17 cellular contexts compared by ENCODE assay signal in genomic region chr20:18263723-18264122, GRCh38. TPM values are rescaled to one million over a fixed set of nuclear protein-coding genes. Genes with fewer than 3 reads are reported as not detected.
A peak's percentile ranks its signal among the peaks of the same experiment; 100 is the strongest.
DNase-seq lines count a peak whose midpoint lies in the region; ATAC-seq and TF ChIP-seq lines count a peak whose summit lies in the region.
"Had no signal": no experiment of that assay in that cellular context is flagged by ENCODE, and none has a peak within 500 bp of the region (broad histone marks: within the 10 kb centered on the region; RNA-seq: fewer than 3 reads in every experiment).

No MANE protein-coding gene starts in this region.

- no peaks in the 10 kb centered on the region for H3K4me1 Mint-ChIP-seq in CD8-positive, alpha-beta T cell (ENCODE audit: low read depth)
- H3K4me1 Mint-ChIP-seq: naive thymus-derived CD8-positive, alpha-beta T cell had no signal

- H4K5ac ChIP-seq in mesendoderm (ENCODE audit: low read length): no peak overlapping the region

- H2BK120ac ChIP-seq in mesendoderm (ENCODE audit: low read depth, low read length): no peak overlapping the region

- peaks cover 22% of the 10 kb centered on the region for H3K27me3 Mint-ChIP-seq in CD8-positive, alpha-beta T cell (ENCODE audit: low read depth)

- peak; percentile 88 for DNase-seq in Caki2 (ENCODE audit: low read depth)
- DNase-seq in NCI-H226: peak; percentile 33
- peak; percentile 40 for DNase-seq in choroid plexus epithelial cell (ENCODE audit: low read depth)
- peak; percentile 51 for DNase-seq in mesendoderm
- no peak for DNase-seq in CD8-positive, alpha-beta T cell
- DNase-seq: activated CD4-positive, CD25-positive, alpha-beta regulatory T cell treated with anti-CD3 and anti-CD28 coated beads, Interleukin-2, amount 50 U/mL, for 72 hours; activated T-cell treated with anti-CD3 and anti-CD28 coated beads, Interleukin-2, amount 50 U/mL, for 1 hour; EL; naive thymus-derived CD8-positive, alpha-beta T cell; NCI-H2171; OCI-M1; retina had no signal

- H2AK5ac ChIP-seq in mesendoderm (ENCODE audit: low read length): no peak overlapping the region

- H3K9ac ChIP-seq in mesendoderm (ENCODE audit: low read length): no peak overlapping the region

- POLR2A ChIA-PET in CD8-positive, alpha-beta T cell (lab: Charles Lee): no interaction called here

- no peak overlapping the region for H3K27ac Mint-ChIP-seq in CD8-positive, alpha-beta T cell
- H3K27ac Mint-ChIP-seq: naive thymus-derived CD8-positive, alpha-beta T cell had no signal

- ATAC-seq in GM18502 (IDR thresholded peaks at IDR 0.05; ENCODE audit: poor library complexity, unreplicated experiment): no peak
- ATAC-seq in GM19351 (IDR thresholded peaks at IDR 0.05; ENCODE audit: unreplicated experiment): no peak
- ATAC-seq in CD8-positive, alpha-beta T cell: no peak
- no peak for ATAC-seq in GM18868 (IDR thresholded peaks at IDR 0.05; ENCODE audit: unreplicated experiment)
- ATAC-seq: naive thymus-derived CD8-positive, alpha-beta T cell had no signal

- no peaks in the 10 kb centered on the region for H3K79me2 ChIP-seq in mesendoderm (ENCODE audit: control insufficient read depth, insufficient read depth, low read length)

- in situ Hi-C loops in Caki2 (cut with HindIII; ENCODE audit: low pct_unique_long_range_greater_than_20kb, low sequenced_read_pairs): no loop called here

- no peaks in the 10 kb centered on the region for H3K9me3 ChIP-seq in CD8-positive, alpha-beta T cell (ENCODE audit: low read length)
- H3K9me3 ChIP-seq: vagina had no signal

- H3K23ac ChIP-seq in mesendoderm (ENCODE audit: low read length): no peak overlapping the region

- H3K79me1 ChIP-seq in mesendoderm (ENCODE audit: low read length): no peaks in the 10 kb centered on the region

- no peak overlapping the region for H3K27ac ChIP-seq in mesendoderm (ENCODE audit: low read depth, low read length)
- H3K27ac ChIP-seq in CD8-positive, alpha-beta T cell (ENCODE audit: low read depth, low read length): no peak overlapping the region
- H3K27ac ChIP-seq: HL-60, vagina had no signal

- no CpG with 5 or more reads among the region's 1 CpG for WGBS in mesendoderm (ENCODE audit: extremely low coverage, insufficient coverage, low lambda C conversion rate)

- H3K27me3 ChIP-seq in mesendoderm (ENCODE audit: insufficient read depth, low read length, poor library complexity): no peaks in the 10 kb centered on the region
- no peaks in the 10 kb centered on the region for H3K27me3 ChIP-seq in CD8-positive, alpha-beta T cell (ENCODE audit: insufficient read depth, low read length)
- H3K27me3 ChIP-seq: vagina had no signal

- no peaks in the 10 kb centered on the region for H3K9me3 Mint-ChIP-seq in CD8-positive, alpha-beta T cell
- H3K9me3 Mint-ChIP-seq: naive thymus-derived CD8-positive, alpha-beta T cell had no signal

- TF ChIP-seq CTCF in choroid plexus epithelial cell (conservative IDR thresholded peaks at IDR 0.05; ENCODE audit: low read depth, low read length): no peak
- TF ChIP-seq CTCF in CD8-positive, alpha-beta T cell (IDR thresholded peaks at IDR 0.05): no peak

- H3K4me2 ChIP-seq in mesendoderm (ENCODE audit: low read length): no peak overlapping the region

- no peaks in the 10 kb centered on the region for H3K4me1 ChIP-seq in mesendoderm (ENCODE audit: control insufficient read depth, low read depth, low read length)
- no peaks in the 10 kb centered on the region for H3K4me1 ChIP-seq in CD8-positive, alpha-beta T cell (ENCODE audit: insufficient read depth, low read length)
- H3K4me1 ChIP-seq: vagina had no signal

- H2BK5ac ChIP-seq in mesendoderm (ENCODE audit: low read length): no peak overlapping the region

- no peaks in the 10 kb centered on the region for H3K36me3 ChIP-seq in mesendoderm (ENCODE audit: control insufficient read depth, insufficient read depth, low read length)
- no peaks in the 10 kb centered on the region for H3K36me3 ChIP-seq in CD8-positive, alpha-beta T cell (ENCODE audit: insufficient read depth, low read length)
- H3K36me3 ChIP-seq: vagina had no signal

- no peak overlapping the region for H3K4me3 Mint-ChIP-seq in CD8-positive, alpha-beta T cell
- H3K4me3 Mint-ChIP-seq: naive thymus-derived CD8-positive, alpha-beta T cell had no signal

- intact Hi-C loops in CD8-positive, alpha-beta T cell (cut with DNase I, micrococcal nuclease): no loop called here

- H3K4me3 ChIP-seq in choroid plexus epithelial cell (ENCODE audit: low read depth, low read length) (no peak overlapping the region), mesendoderm (ENCODE audit: low read length) (no peak overlapping the region)
- no peak overlapping the region for H3K4me3 ChIP-seq in CD8-positive, alpha-beta T cell (ENCODE audit: low read depth, low read length)
- H3K4me3 ChIP-seq: vagina had no signal

- H3K4ac ChIP-seq in mesendoderm (ENCODE audit: low read depth, low read length): no peak overlapping the region

- H2BK15ac ChIP-seq in mesendoderm (replicated peaks; ENCODE audit: low read depth): no peak overlapping the region

- no peaks in the 10 kb centered on the region for H3K36me3 Mint-ChIP-seq in CD8-positive, alpha-beta T cell
- H3K36me3 Mint-ChIP-seq: naive thymus-derived CD8-positive, alpha-beta T cell had no signal

- CTCF ChIA-PET in CD8-positive, alpha-beta T cell (lab: Charles Lee): no interaction called here

- H4K8ac ChIP-seq in mesendoderm (ENCODE audit: low read depth, low read length): no peak overlapping the region

- no peak overlapping the region for H3K18ac ChIP-seq in mesendoderm (ENCODE audit: low read length)

- no peak overlapping the region for H3K56ac ChIP-seq in mesendoderm (ENCODE audit: low read length)

RNA-seq across cellular contexts. Expression of gene ZNF133, which starts 24.6 kb away (rescaled TPM):
- 15.7 and 28.1 TPM in 2 replicates for total RNA-seq in Caki2 (2014; rRNA removed; shearing (Covaris generic); ENCODE audit: low replicate concordance)
- 4.6 TPM for polyA plus RNA-seq in mesendoderm (2013, experiment 1 of 2)
- 4.5 TPM for polyA plus RNA-seq in mesendoderm (2013, experiment 2 of 2)
- 1 to 10 TPM; 2.2 to 2.7 TPM for total RNA-seq in CD8-positive, alpha-beta T cell

Comparison
In these comparisons a context has a peak if more than half of its experiments do, and no peak if none do; other contexts are left out.
1. DNase-seq: peak in Caki2 (single experiment), NCI-H226 (single experiment), choroid plexus epithelial cell (single experiment) and mesendoderm (single experiment); none in CD8-positive, alpha-beta T cell (0 of 7).